9 cellular contexts compared by ENCODE assay signal in genomic region chr13:33262069-33262487, GRCh38. TPM values are rescaled to one million over a fixed set of nuclear protein-coding genes. Genes with fewer than 3 reads are reported as not detected.
A peak's percentile ranks its signal among the peaks of the same experiment; 100 is the strongest.
DNase-seq lines count a peak whose midpoint lies in the region; ATAC-seq and TF ChIP-seq lines count a peak whose summit lies in the region.
"Had no signal": no experiment of that assay in that cellular context is flagged by ENCODE, and none has a peak within 500 bp of the region (broad histone marks: within the 10 kb centered on the region; RNA-seq: fewer than 3 reads in every experiment).

No MANE protein-coding gene starts in this region.

- H3K9me3 ChIP-seq in adrenal gland (replicated peaks in 1 of 3) (no peaks in the 10 kb centered on the region), HAP-1 (no peaks in the 10 kb centered on the region)

- no peaks in the 10 kb centered on the region for H3K4me1 Mint-ChIP-seq in stimulated activated effector memory CD8-positive, alpha-beta T cell treated with anti-CD3 and anti-CD28 coated beads, Interleukin-12 subunit alpha, Interleukin-12 subunit beta, amount 100 ng/mL, for 72 hours
- no peaks in the 10 kb centered on the region for H3K4me1 Mint-ChIP-seq in natural killer cell

- in situ Hi-C loops in HAP-1 (cut with MboI; ENCODE audit: low sequenced_read_pairs), result no loop called here

- peak; percentile 51 for DNase-seq in HT-29 (ENCODE audit: low spot score)
- peak; percentile 43 to 80 (median 59) for DNase-seq in adrenal gland
- DNase-seq in iPS-NIHi7 (ENCODE audit: extremely low spot score), result peak; percentile 43
- no peak for DNase-seq in stimulated activated effector memory CD8-positive, alpha-beta T cell treated with anti-CD3 and anti-CD28 coated beads, Interleukin-12 subunit alpha, Interleukin-12 subunit beta, amount 100 ng/mL, for 72 hours (ENCODE audit: low spot score in 2 of 2)
- DNase-seq in HAP-1 (ENCODE audit: low spot score in 2 of 2), result no peak
- no peak for DNase-seq in natural killer cell
- DNase-seq in stimulated activated CD4-positive, alpha-beta T cell treated with anti-CD3 and anti-CD28 coated beads, Interleukin-4, amount 100 ng/mL, for 24 hours, result no peak
- DNase-seq: T-helper 9 cell had no signal

- H3K4me3 Mint-ChIP-seq in stimulated activated effector memory CD8-positive, alpha-beta T cell treated with anti-CD3 and anti-CD28 coated beads, Interleukin-12 subunit alpha, Interleukin-12 subunit beta, amount 100 ng/mL, for 72 hours, result no peak overlapping the region
- H3K4me3 Mint-ChIP-seq in natural killer cell, result no peak overlapping the region

- H3K27me3 ChIP-seq in adrenal gland (no peaks in the 10 kb centered on the region), HAP-1 (ENCODE audit: low read depth) (no peaks in the 10 kb centered on the region)

- H3K27ac Mint-ChIP-seq in stimulated activated effector memory CD8-positive, alpha-beta T cell treated with anti-CD3 and anti-CD28 coated beads, Interleukin-12 subunit alpha, Interleukin-12 subunit beta, amount 100 ng/mL, for 72 hours, result no peak overlapping the region
- no peak overlapping the region for H3K27ac Mint-ChIP-seq in natural killer cell

- TF ChIP-seq POLR2A in adrenal gland (IDR thresholded peaks at IDR 0.05), result no peak

- 47 to 57% (median 54%) methylated on average over 6 of the region's 6 CpGs for WGBS in adrenal gland, 4 donors

- no peaks in the 10 kb centered on the region for H3K36me3 Mint-ChIP-seq in stimulated activated effector memory CD8-positive, alpha-beta T cell treated with anti-CD3 and anti-CD28 coated beads, Interleukin-12 subunit alpha, Interleukin-12 subunit beta, amount 100 ng/mL, for 72 hours
- no peaks in the 10 kb centered on the region for H3K36me3 Mint-ChIP-seq in natural killer cell

- H3K27me3 Mint-ChIP-seq in natural killer cell (ENCODE audit: low read depth in 2 of 2), result no peaks in the 10 kb centered on the region

- peak; percentile 6 for ATAC-seq in stimulated activated effector memory CD8-positive, alpha-beta T cell treated with anti-CD3 and anti-CD28 coated beads, Interleukin-12 subunit alpha, Interleukin-12 subunit beta, amount 100 ng/mL, for 72 hours
- ATAC-seq in natural killer cell (no peak), HG03378 (IDR thresholded peaks at IDR 0.05; ENCODE audit: unreplicated experiment) (no peak)

- intact Hi-C loops in adrenal gland (cut with DNase I), result no loop called here
- intact Hi-C loops in natural killer cell (cut with micrococcal nuclease), result no loop called here

- H3K9me3 Mint-ChIP-seq in stimulated activated effector memory CD8-positive, alpha-beta T cell treated with anti-CD3 and anti-CD28 coated beads, Interleukin-12 subunit alpha, Interleukin-12 subunit beta, amount 100 ng/mL, for 72 hours, result no peaks in the 10 kb centered on the region
- no peaks in the 10 kb centered on the region for H3K9me3 Mint-ChIP-seq in natural killer cell

- peak overlapping the region in 2 of 5 donors; percentile 61 to 63 for H3K27ac ChIP-seq in adrenal gland

- TF ChIP-seq CTCF in adrenal gland (IDR thresholded peaks at IDR 0.05) (no peak), natural killer cell (IDR thresholded peaks at IDR 0.05) (no peak)

- H3K36me3 ChIP-seq in adrenal gland (replicated peaks in 1 of 2) (no peaks in the 10 kb centered on the region), HAP-1 (replicated peaks) (no peaks in the 10 kb centered on the region)

- H3K4me3 ChIP-seq in adrenal gland, result no peak overlapping the region
- no peak overlapping the region for H3K4me3 ChIP-seq in HAP-1

- H3K4me1 ChIP-seq in adrenal gland (replicated peaks in 1 of 2) (peaks cover 7 to 68% of the 10 kb centered on the region in 2 donors), HAP-1 (peaks cover 10% of the 10 kb centered on the region)

RNA-seq across cellular contexts. Expression of gene STARD13, which starts 23.5 kb away (rescaled TPM):
- total RNA-seq in HT-29 (2014; rRNA removed; shearing (Covaris generic)), result 1.1 and 2.3 TPM in 2 replicates
- total RNA-seq in adrenal gland (10 to 100 TPM; 14.6 to 79.8 (median 40.2) TPM), natural killer cell (not detected)
- polyA plus RNA-seq in adrenal gland, result 10 to 100 TPM; 10.5 to 14.4 (median 13.1) TPM

Comparison
In these comparisons a context has a peak if more than half of its experiments do, and no peak if none do; other contexts are left out.
1. DNase-seq: peak in HT-29 (single experiment), adrenal gland (7 of 7) and iPS-NIHi7 (single experiment); none in stimulated activated effector memory CD8-positive, alpha-beta T cell treated with anti-CD3 and anti-CD28 coated beads, Interleukin-12 subunit alpha, Interleukin-12 subunit beta, amount 100 ng/mL, for 72 hours (0 of 2), HAP-1 (0 of 2), natural killer cell (single experiment) and stimulated activated CD4-positive, alpha-beta T cell treated with anti-CD3 and anti-CD28 coated beads, Interleukin-4, amount 100 ng/mL, for 24 hours (single experiment).